In genomic region chr11:130776044-130776390, GRCh38 we compare ENCODE assay signal across 19 cellular contexts.
"Had no signal": no experiment of that assay in that cellular context is flagged by ENCODE, and none has a peak within 500 bp of the region (broad histone marks: within the 10 kb centered on the region; RNA-seq: fewer than 3 reads in every experiment).

No MANE protein-coding gene starts in this region.

- H3K27ac ChIP-seq: coronary artery, dorsolateral prefrontal cortex, gastrocnemius medialis, heart right ventricle, neutrophil, ovary, right atrium auricular region, sigmoid colon, stomach, thoracic aorta, transverse colon had no signal

- H3K9me3 ChIP-seq: gastrocnemius medialis, mucosa of descending colon, neutrophil, ovary, right atrium auricular region, sigmoid colon, stomach, thoracic aorta, transverse colon had no signal

- DNase-seq: dorsolateral prefrontal cortex; effector CD8-positive, alpha-beta T cell; gastrocnemius medialis; heart right ventricle; islet precursor cell; mucosa of descending colon; naive thymus-derived CD8-positive, alpha-beta T cell; ovary; sigmoid colon; stimulated activated CD4-positive, alpha-beta T cell treated with anti-CD3 and anti-CD28 coated beads, Interleukin-12 subunit alpha, Interleukin-12 subunit beta, amount 100 ng/mL, for 4 hours; stimulated activated naive CD4-positive, alpha-beta T cell; stomach; substantia nigra; transverse colon had no signal

- H3K4me3 ChIP-seq: coronary artery, dorsolateral prefrontal cortex, gastrocnemius medialis, heart right ventricle, mucosa of descending colon, ovary, right atrium auricular region, sigmoid colon, skin epidermis, stomach, thoracic aorta, transverse colon had no signal

- H3K27me3 ChIP-seq: gastrocnemius medialis, heart right ventricle, neutrophil, ovary, right atrium auricular region, sigmoid colon, stomach, transverse colon had no signal

- H3K36me3 ChIP-seq: gastrocnemius medialis, heart right ventricle, neutrophil, ovary, right atrium auricular region, sigmoid colon, stomach, thoracic aorta, transverse colon had no signal
